ENCODE assay signal across 19 cellular contexts in the genomic region with DNA sequence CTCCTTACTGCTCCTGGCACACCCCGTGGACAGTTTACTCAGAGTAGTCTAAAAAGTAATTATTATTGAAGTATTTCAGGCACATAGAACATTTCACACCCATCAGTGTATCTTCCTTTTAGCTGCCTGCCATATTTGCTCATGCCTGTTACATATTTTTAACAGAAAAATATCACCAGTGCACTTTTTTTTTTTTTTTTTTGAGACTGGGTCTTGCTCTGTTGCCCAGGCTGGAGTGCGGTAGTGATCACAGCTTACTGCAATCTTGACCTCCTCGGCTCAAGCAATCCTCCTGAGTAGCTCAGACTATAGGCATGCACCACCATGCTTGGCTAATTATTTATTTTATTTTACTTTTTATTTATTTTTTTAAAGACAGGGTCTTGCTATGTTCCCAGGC. TPM values are rescaled to one million over a fixed set of nuclear protein-coding genes. Genes with fewer than 3 reads are reported as not detected.
DNase-seq lines count a peak whose midpoint lies in the region; ATAC-seq and TF ChIP-seq lines count a peak whose summit lies in the region.
"Had no signal": no experiment of that assay in that cellular context is flagged by ENCODE, and none has a peak within 500 bp of the region (broad histone marks: within the 10 kb centered on the region; RNA-seq: fewer than 3 reads in every experiment).

No MANE protein-coding gene starts in this region.

- H3K27ac ChIP-seq in CD4-positive, alpha-beta T cell (ENCODE audit: low read depth, low read length), result no peak overlapping the region
- H3K27ac ChIP-seq in sigmoid colon (no peak overlapping the region), stomach (no peak overlapping the region)
- H3K27ac ChIP-seq: 22Rv1, A549 had no signal

- CTCF ChIA-PET in activated CD4-positive, alpha-beta T cell treated with anti-CD3 and anti-CD28 coated beads for 36 hours (lab: Charles Lee), result interaction anchor here (0.6 to 1.6 kb wide), 4 partner anchors 8 to 39 kb away, joined by 3 read pairs; no protein-coding TSS in a partner anchor
- CTCF ChIA-PET in CD4-positive, alpha-beta T cell (lab: Charles Lee), result interaction anchor here (0.7 kb wide), 2 partner anchors 39 to 547 kb away, joined by 3 to 4 read pairs; no protein-coding TSS in a partner anchor

- intact Hi-C loops in activated CD4-positive, alpha-beta T cell treated with anti-CD3 and anti-CD28 coated beads for 36 hours (cut with DNase I, micrococcal nuclease), result no loop called here
- intact Hi-C loops in CD4-positive, alpha-beta T cell (cut with DNase I, micrococcal nuclease), result no loop called here
- intact Hi-C loops in sigmoid colon (cut with DNase I), result no loop called here
- intact Hi-C loops in left cardiac atrium (cut with DNase I), result no loop called here
- intact Hi-C loops in stomach (cut with DNase I; ENCODE audit: low total_unique reads), result no loop called here

- H3K4me1 ChIP-seq in sigmoid colon (no peaks in the 10 kb centered on the region), stomach (peaks cover 0 to 12% (median 0%) of the 10 kb centered on the region in 4 donors)
- H3K4me1 ChIP-seq: A549 had no signal

- no peaks in the 10 kb centered on the region for H3K9me3 ChIP-seq in CD4-positive, alpha-beta T cell (ENCODE audit: control insufficient read depth, low read length)
- H3K9me3 ChIP-seq in T-helper 17 cell (ENCODE audit: control insufficient read depth, low read length, poor library complexity, severe bottlenecking) (no peaks in the 10 kb centered on the region), sigmoid colon (no peaks in the 10 kb centered on the region), stomach (no peaks in the 10 kb centered on the region)
- H3K9me3 ChIP-seq: A549 had no signal

- 94 to 96% methylated on average over 3 of the region's 3 CpGs for WGBS in sigmoid colon, 2 donors
- WGBS in stomach, 5 donors, result 93 to 96% (median 95%) methylated on average over 3 of the region's 3 CpGs

- no peak for DNase-seq in activated CD4-positive, alpha-beta T cell treated with anti-CD3 and anti-CD28 coated beads for 36 hours
- DNase-seq in activated CD4-positive, alpha-beta T cell treated with anti-CD3 and anti-CD28 coated beads for 4 hours, result no peak
- DNase-seq in CD4-positive, alpha-beta T cell, result no peak
- DNase-seq in T-helper 17 cell (no peak), sigmoid colon (peak; percentile 0), C1 segment of cervical spinal cord (lab: John Stamatoyannopoulos, UW) (no peak), left cardiac atrium (no peak), stomach (no peak)
- DNase-seq: AML-193; CD8-positive, alpha-beta T cell; DMS 273 treated with DMSO at 0.1 percent for 48 hours; DMS53; DND-41; EL; H9 had no signal

- peaks cover 12% of the 10 kb centered on the region for H3K4me1 Mint-ChIP-seq in activated CD4-positive, alpha-beta T cell treated with anti-CD3 and anti-CD28 coated beads for 36 hours
- peaks cover 26% of the 10 kb centered on the region for H3K4me1 Mint-ChIP-seq in CD4-positive, alpha-beta T cell (ENCODE audit: low read depth)
- H3K4me1 Mint-ChIP-seq in T-helper 17 cell, result peaks cover 14% of the 10 kb centered on the region
- H3K4me1 Mint-ChIP-seq: CD14-positive monocyte had no signal

- peaks cover 40% of the 10 kb centered on the region for H3K36me3 Mint-ChIP-seq in activated CD4-positive, alpha-beta T cell treated with anti-CD3 and anti-CD28 coated beads for 36 hours (ENCODE audit: low read depth)
- H3K36me3 Mint-ChIP-seq in CD4-positive, alpha-beta T cell (ENCODE audit: low read depth), result peaks cover 84% of the 10 kb centered on the region
- H3K36me3 Mint-ChIP-seq in T-helper 17 cell (ENCODE audit: low read depth), result peaks cover 15% of the 10 kb centered on the region

- POLR2A ChIA-PET in activated CD4-positive, alpha-beta T cell treated with anti-CD3 and anti-CD28 coated beads for 36 hours (lab: Charles Lee), result no interaction called here
- POLR2A ChIA-PET in CD4-positive, alpha-beta T cell (lab: Charles Lee), result no interaction called here

- no peak for TF ChIP-seq EP300 in sigmoid colon (IDR thresholded peaks at IDR 0.05)
- TF ChIP-seq EP300 in stomach (IDR thresholded peaks at IDR 0.05), result no peak

- peak overlapping the region; percentile 49 for H3K27ac Mint-ChIP-seq in activated CD4-positive, alpha-beta T cell treated with anti-CD3 and anti-CD28 coated beads for 36 hours
- H3K27ac Mint-ChIP-seq in CD4-positive, alpha-beta T cell, result peak overlapping the region; percentile 11
- H3K27ac Mint-ChIP-seq in T-helper 17 cell, result peak overlapping the region; percentile 81
- H3K27ac Mint-ChIP-seq: CD14-positive monocyte; CD8-positive, alpha-beta T cell had no signal

- ATAC-seq in activated CD4-positive, alpha-beta T cell treated with anti-CD3 and anti-CD28 coated beads for 36 hours, result no peak
- no peak for ATAC-seq in CD4-positive, alpha-beta T cell (ENCODE audit: poor library complexity)
- ATAC-seq in T-helper 17 cell (no peak), left cardiac atrium (no peak)
- ATAC-seq: CD8-positive, alpha-beta T cell; GM12878 had no signal

- H3K4me3 ChIP-seq in sigmoid colon, result no peak overlapping the region
- no peak overlapping the region for H3K4me3 ChIP-seq in stomach
- H3K4me3 ChIP-seq: A549, GM12878 had no signal

- TF ChIP-seq POLR2A in sigmoid colon (IDR thresholded peaks at IDR 0.05), result no peak
- TF ChIP-seq POLR2A in stomach (IDR thresholded peaks at IDR 0.05), result no peak

- H3K27me3 Mint-ChIP-seq in activated CD4-positive, alpha-beta T cell treated with anti-CD3 and anti-CD28 coated beads for 36 hours, result no peaks in the 10 kb centered on the region
- H3K27me3 Mint-ChIP-seq in CD4-positive, alpha-beta T cell, result no peaks in the 10 kb centered on the region
- no peaks in the 10 kb centered on the region for H3K27me3 Mint-ChIP-seq in T-helper 17 cell

- no peaks in the 10 kb centered on the region for H3K9me3 Mint-ChIP-seq in activated CD4-positive, alpha-beta T cell treated with anti-CD3 and anti-CD28 coated beads for 36 hours (ENCODE audit: low read depth)
- H3K9me3 Mint-ChIP-seq in CD4-positive, alpha-beta T cell, result no peaks in the 10 kb centered on the region
- H3K9me3 Mint-ChIP-seq: CD8-positive, alpha-beta T cell; H9 had no signal

- H3K4me3 Mint-ChIP-seq in activated CD4-positive, alpha-beta T cell treated with anti-CD3 and anti-CD28 coated beads for 36 hours, result no peak overlapping the region
- no peak overlapping the region for H3K4me3 Mint-ChIP-seq in CD4-positive, alpha-beta T cell
- no peak overlapping the region for H3K4me3 Mint-ChIP-seq in T-helper 17 cell
- H3K4me3 Mint-ChIP-seq: CD14-positive monocyte; CD8-positive, alpha-beta T cell; H9 had no signal

- no peaks in the 10 kb centered on the region for H3K27me3 ChIP-seq in CD4-positive, alpha-beta T cell (ENCODE audit: control insufficient read depth, insufficient read depth, low read length)
- H3K27me3 ChIP-seq in sigmoid colon (no peaks in the 10 kb centered on the region), stomach (no peaks in the 10 kb centered on the region)

- H3K36me3 ChIP-seq in sigmoid colon, result peaks cover 0 to 77% (median 24%) of the 10 kb centered on the region in 4 donors
- peaks cover 22 to 86% (median 84%) of the 10 kb centered on the region in 4 donors for H3K36me3 ChIP-seq in stomach

- no peak for TF ChIP-seq CTCF in CD4-positive, alpha-beta T cell (IDR thresholded peaks at IDR 0.05)
- TF ChIP-seq CTCF in sigmoid colon (IDR thresholded peaks at IDR 0.05) (no peak), stomach (IDR thresholded peaks at IDR 0.05) (no peak)

RNA-seq across cellular contexts. Expression of gene GPI, which starts 40.7 kb away (rescaled TPM):
- total RNA-seq in activated CD4-positive, alpha-beta T cell treated with anti-CD3 and anti-CD28 coated beads for 36 hours, result 100 to 1,000 TPM; 686 to 839 TPM
- 10 to 100 TPM; 85.0 to 86.0 TPM for total RNA-seq in CD4-positive, alpha-beta T cell
- 100 to 1,000 TPM; 109 to 122 TPM for total RNA-seq in T-helper 17 cell
- 100 to 1,000 TPM; 117 to 209 (median 157) TPM for total RNA-seq in sigmoid colon
- polyA plus RNA-seq in sigmoid colon, result 100 to 1,000 TPM in 1 of 3 donors, 10 to 100 TPM in 2; 73.9 to 203 (median 89.7) TPM
- total RNA-seq in left cardiac atrium, result 100 to 1,000 TPM; 337 to 408 TPM
- 100 to 1,000 TPM in 4 of 5 donors, 10 to 100 TPM in 1; 93.2 to 306 (median 110) TPM for total RNA-seq in stomach
- 10 to 100 TPM; 66.1 to 80.9 (median 67.8) TPM for polyA plus RNA-seq in stomach

Comparison
In these comparisons a context has a peak if more than half of its experiments do, and no peak if none do; other contexts are left out.
1. H3K27ac Mint-ChIP-seq: peak in every context shown above with its lines; median percentile 81 in T-helper 17 cell; 49 in activated CD4-positive, alpha-beta T cell treated with anti-CD3 and anti-CD28 coated beads for 36 hours; 11 in CD4-positive, alpha-beta T cell.